In the genomic region with DNA sequence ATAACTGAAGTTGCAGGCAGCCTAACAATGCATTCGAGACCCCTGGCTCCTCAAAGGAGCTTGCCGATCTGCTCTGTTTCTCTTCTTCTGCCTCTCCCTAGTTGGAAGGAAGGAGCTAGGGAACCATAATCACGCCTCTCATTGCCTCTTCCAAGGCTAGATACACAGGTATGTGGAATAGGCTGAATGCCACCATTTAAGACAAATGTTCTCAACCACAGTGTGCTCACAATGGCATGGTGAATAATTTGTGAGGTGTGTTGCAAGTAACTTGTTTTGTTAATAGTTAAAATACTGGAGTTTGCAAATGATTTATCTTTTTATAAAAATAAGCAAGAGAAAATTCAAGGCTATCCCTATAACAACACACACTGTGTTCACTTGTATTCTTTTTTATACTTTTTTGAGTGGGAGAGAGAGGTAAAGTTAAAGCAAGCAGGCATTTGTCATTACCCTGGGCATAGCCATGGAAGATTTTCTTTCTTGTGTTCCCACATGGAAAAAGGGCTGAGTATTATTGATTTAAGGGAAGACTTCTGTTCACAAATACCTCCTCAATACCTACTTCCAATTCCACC, we compare ENCODE assay signal across 27 cellular contexts. TPM values are rescaled to one million over a fixed set of nuclear protein-coding genes. Genes with fewer than 3 reads are reported as not detected.
"Had no signal": no experiment of that assay in that cellular context is flagged by ENCODE, and none has a peak within 500 bp of the region (broad histone marks: within the 10 kb centered on the region; RNA-seq: fewer than 3 reads in every experiment).

No MANE protein-coding gene starts in this region.

- H3K27me3 ChIP-seq: colonic mucosa, gastrocnemius medialis had no signal

- H3K27ac ChIP-seq: colonic mucosa, epithelial cell of prostate, esophagus squamous epithelium, gastrocnemius medialis, heart right ventricle, left lung, lower lobe of right lung had no signal

- ATAC-seq: effector memory CD8-positive, alpha-beta T cell; esophagus mucosa; gastrocnemius medialis; heart right ventricle; left cardiac atrium; left lung; left ventricle myocardium superior; lower lobe of right lung; mucosa of descending colon had no signal

- DNase-seq: colonic mucosa; cortex of kidney; effector CD8-positive, alpha-beta T cell; effector memory CD8-positive, alpha-beta T cell; endodermal cell; erythroblast; esophagus squamous epithelium; foreskin fibroblast; foreskin melanocyte; gastrocnemius medialis; glutamatergic neuron; head of caudate nucleus; heart right ventricle; hippocampal formation; left cardiac atrium; left lung; left ventricle myocardium superior; lower lobe of right lung; mesenchymal stem cell; mucosa of descending colon had no signal

- H3K4me3 ChIP-seq: colonic mucosa, esophagus squamous epithelium, gastrocnemius medialis, heart right ventricle, left lung, lower lobe of right lung, mucosa of descending colon had no signal

- H3K4me1 ChIP-seq: colonic mucosa, esophagus squamous epithelium, gastrocnemius medialis, lower lobe of right lung had no signal

- H3K36me3 ChIP-seq: colonic mucosa, esophagus squamous epithelium, gastrocnemius medialis, heart right ventricle, left lung, lower lobe of right lung had no signal

- H3K9me3 ChIP-seq: colonic mucosa, esophagus squamous epithelium, gastrocnemius medialis, lower lobe of right lung, mucosa of descending colon had no signal

RNA-seq across cellular contexts. Expression of gene SYT6, which starts 45.4 kb away (rescaled TPM):
- total RNA-seq: dermis microvascular lymphatic vessel endothelial cell, esophagus mucosa, esophagus squamous epithelium, glomerular endothelial cell, kidney epithelial cell, left cardiac atrium, left lung, left ventricle myocardium superior, lower lobe of right lung, lung microvascular endothelial cell, mesenteric fat pad had no signal
